In the genomic region with DNA sequence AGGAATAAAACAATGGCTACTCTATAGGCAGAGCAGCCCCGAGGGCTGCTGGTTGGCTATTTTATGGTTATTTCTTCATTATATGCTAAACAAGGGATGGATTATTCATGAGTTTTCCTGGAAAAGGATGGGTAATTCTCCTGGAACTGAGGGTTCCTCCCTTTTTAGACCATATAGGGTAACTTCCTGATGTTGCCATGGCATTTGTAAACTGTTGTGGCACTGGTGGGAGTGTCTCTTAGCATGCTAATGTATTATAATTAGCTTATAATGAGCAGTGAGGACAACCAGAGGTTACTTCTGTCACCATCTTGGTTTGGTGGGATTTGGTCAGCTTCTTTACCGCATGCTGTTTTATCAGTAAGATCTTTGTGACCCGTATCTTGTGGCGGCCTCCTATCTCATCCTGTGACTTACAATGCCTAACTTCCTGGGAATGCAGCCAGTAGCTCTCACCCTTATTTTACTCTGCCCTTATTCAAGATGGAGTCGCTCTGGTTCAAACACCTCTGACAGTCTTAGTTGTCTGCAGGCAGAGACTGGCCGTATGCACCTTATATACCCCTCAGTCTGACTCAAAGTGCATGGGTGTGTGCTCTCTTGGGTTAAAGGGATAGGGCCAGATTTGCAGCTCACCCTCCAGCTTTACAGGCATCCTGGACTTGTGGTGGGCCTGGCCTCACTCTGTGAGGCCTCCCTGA, we compare ENCODE assay signal across 15 cellular contexts. TPM values are rescaled to one million over a fixed set of nuclear protein-coding genes. Genes with fewer than 3 reads are reported as not detected.
DNase-seq lines count a peak whose midpoint lies in the region; ATAC-seq and TF ChIP-seq lines count a peak whose summit lies in the region.
"Had no signal": no experiment of that assay in that cellular context is flagged by ENCODE, and none has a peak within 500 bp of the region (broad histone marks: within the 10 kb centered on the region; RNA-seq: fewer than 3 reads in every experiment).

No MANE protein-coding gene starts in this region.

- H3K9me3 Mint-ChIP-seq in activated CD4-positive, alpha-beta T cell treated with anti-CD3 and anti-CD28 coated beads, Interleukin-2, amount 10 ng/mL, durations not matched to agents 7 days and 5 days = peaks cover 9% of the 10 kb centered on the region
- H3K9me3 Mint-ChIP-seq: CD4-positive, CD25-positive, alpha-beta regulatory T cell; GM23338 had no signal

- H3K4me1 ChIP-seq in colonic mucosa = no peaks in the 10 kb centered on the region

- H3K4me1 Mint-ChIP-seq in activated CD4-positive, alpha-beta T cell treated with anti-CD3 and anti-CD28 coated beads, Interleukin-2, amount 10 ng/mL, durations not matched to agents 7 days and 5 days = peaks cover 61% of the 10 kb centered on the region

- no peaks in the 10 kb centered on the region for H3K27me3 Mint-ChIP-seq in activated CD4-positive, alpha-beta T cell treated with anti-CD3 and anti-CD28 coated beads, Interleukin-2, amount 10 ng/mL, durations not matched to agents 7 days and 5 days

- no peaks in the 10 kb centered on the region; the same call in 1 of the 2 replicates for H3K36me3 ChIP-seq in WERI-Rb-1
- H3K36me3 ChIP-seq in colonic mucosa = no peaks in the 10 kb centered on the region

- no peak overlapping the region for H3K4me3 ChIP-seq in WERI-Rb-1 (ENCODE audit: low read depth, low read length)
- H3K4me3 ChIP-seq in colonic mucosa = no peak overlapping the region
- H3K4me3 ChIP-seq: BLaER1, GM23338 had no signal

- H3K27me3 ChIP-seq in WERI-Rb-1 (ENCODE audit: insufficient read depth, low read depth, severe bottlenecking) (no peaks in the 10 kb centered on the region), colonic mucosa (no peaks in the 10 kb centered on the region)
- H3K27me3 ChIP-seq: BLaER1 had no signal

- no peak overlapping the region for H3K4me3 Mint-ChIP-seq in activated CD4-positive, alpha-beta T cell treated with anti-CD3 and anti-CD28 coated beads, Interleukin-2, amount 10 ng/mL, durations not matched to agents 7 days and 5 days
- H3K4me3 Mint-ChIP-seq: CD4-positive, CD25-positive, alpha-beta regulatory T cell; GM23338 had no signal

- TF ChIP-seq CTCF in WERI-Rb-1 (IDR thresholded peaks at IDR 0.05; ENCODE audit: low read depth, low read length) = no peak
- no peak for TF ChIP-seq CTCF in colonic mucosa (IDR thresholded peaks at IDR 0.05)

- intact Hi-C loops in colonic mucosa (cut with DNase I) = no loop called here

- POLR2A ChIA-PET in activated CD4-positive, alpha-beta T cell treated with anti-CD3 and anti-CD28 coated beads, Interleukin-2, amount 10 ng/mL, durations not matched to agents 7 days and 5 days (lab: Charles Lee) = no interaction called here

- H3K27ac Mint-ChIP-seq in activated CD4-positive, alpha-beta T cell treated with anti-CD3 and anti-CD28 coated beads, Interleukin-2, amount 10 ng/mL, durations not matched to agents 7 days and 5 days = peak overlapping the region; percentile 60
- H3K27ac Mint-ChIP-seq: GM23338 had no signal

- peaks cover 23% of the 10 kb centered on the region for H3K36me3 Mint-ChIP-seq in activated CD4-positive, alpha-beta T cell treated with anti-CD3 and anti-CD28 coated beads, Interleukin-2, amount 10 ng/mL, durations not matched to agents 7 days and 5 days (ENCODE audit: low read depth)
- H3K36me3 Mint-ChIP-seq: CD4-positive, CD25-positive, alpha-beta regulatory T cell had no signal

- ATAC-seq in GM21723 (IDR thresholded peaks at IDR 0.05; ENCODE audit: unreplicated experiment) = no peak
- ATAC-seq: GM23338 had no signal

- H3K9me3 ChIP-seq in WERI-Rb-1 (ENCODE audit: severe bottlenecking) = no peaks in the 10 kb centered on the region
- H3K9me3 ChIP-seq in colonic mucosa = no peaks in the 10 kb centered on the region
- H3K9me3 ChIP-seq: BLaER1 had no signal

- no peak overlapping the region for H3K9ac ChIP-seq in colonic mucosa (ENCODE audit: low read depth in 2 of 2, low read length in 2 of 2)
- H3K9ac ChIP-seq: BLaER1 had no signal

- DNase-seq in activated CD4-positive, alpha-beta T cell treated with anti-CD3 and anti-CD28 coated beads, Interleukin-2, amount 10 ng/mL, durations not matched to agents 7 days and 5 days = no peak
- no peak for DNase-seq in activated CD4-positive, alpha-beta T cell treated with anti-CD3 and anti-CD28 coated beads, Interleukin-2, amount 50 U/mL, for 48 hours
- peak; percentile 16 for DNase-seq in CD1c-positive myeloid dendritic cell (ENCODE audit: extremely low spot score)
- DNase-seq in OCI-M1 (lab: John Stamatoyannopoulos, UW) = peak; percentile 29
- DNase-seq in foreskin melanocyte = peak; percentile 89
- DNase-seq in WERI-Rb-1 = no peak
- no peak for DNase-seq in colonic mucosa
- DNase-seq: 8988T, AML-193, DMS53, H7 had no signal

- CTCF ChIA-PET in activated CD4-positive, alpha-beta T cell treated with anti-CD3 and anti-CD28 coated beads, Interleukin-2, amount 10 ng/mL, durations not matched to agents 7 days and 5 days (lab: Charles Lee) = interaction anchor here (0.6 to 5.7 kb wide), 4 partner anchors 12 to 558 kb away, joined by 3 to 63 read pairs (median 11); a partner anchor contains a TSS

- no peak overlapping the region for H3K27ac ChIP-seq in WERI-Rb-1
- H3K27ac ChIP-seq in colonic mucosa = no peak overlapping the region
- H3K27ac ChIP-seq: BLaER1 had no signal

RNA-seq across cellular contexts. Expression of a gene that starts 57.7 kb away (rescaled TPM):
- total RNA-seq in activated CD4-positive, alpha-beta T cell treated with anti-CD3 and anti-CD28 coated beads, Interleukin-2, amount 10 ng/mL, durations not matched to agents 7 days and 5 days = 10 to 100 TPM; 57.9 to 58.5 TPM
- total RNA-seq in colonic mucosa = 10 to 100 TPM; 17.1 to 24.6 TPM

Comparison
In these comparisons a context has a peak if more than half of its experiments do, and no peak if none do; other contexts are left out.
1. DNase-seq: peak in CD1c-positive myeloid dendritic cell (single experiment), OCI-M1 (single experiment) and foreskin melanocyte (single experiment); none in activated CD4-positive, alpha-beta T cell treated with anti-CD3 and anti-CD28 coated beads, Interleukin-2, amount 10 ng/mL, durations not matched to agents 7 days and 5 days (single experiment), activated CD4-positive, alpha-beta T cell treated with anti-CD3 and anti-CD28 coated beads, Interleukin-2, amount 50 U/mL, for 48 hours (0 of 2), WERI-Rb-1 (single experiment) and colonic mucosa (single experiment).